ENCODE assay signal across 10 cellular contexts in genomic region chr11:132300283-132300682, GRCh38.
A peak's percentile ranks its signal among the peaks of the same experiment; 100 is the strongest.
DNase-seq lines count a peak whose midpoint lies in the region; ATAC-seq, FAIRE-seq and TF ChIP-seq lines count a peak whose summit lies in the region.
"Had no signal": no experiment of that assay in that cellular context is flagged by ENCODE, and none has a peak within 500 bp of the region (broad histone marks: within the 10 kb centered on the region; RNA-seq: fewer than 3 reads in every experiment).

No MANE protein-coding gene starts in this region.

- no peaks in the 10 kb centered on the region for H3K4me1 Mint-ChIP-seq in activated CD4-positive, alpha-beta memory T cell treated with anti-CD3 and anti-CD28 coated beads for 36 hours (ENCODE audit: low read depth)

- no peak overlapping the region for H3K27ac ChIP-seq in OCI-LY3 (ENCODE audit: low read length)

- no peaks in the 10 kb centered on the region for H3K79me2 ChIP-seq in OCI-LY3 (ENCODE audit: low read length)

- peak; percentile 81 for FAIRE-seq in GM12892 (lab: Jason Lieb, UNC)

- H3K4me3 ChIP-seq in OCI-LY3 (ENCODE audit: low read length): no peak overlapping the region

- no peak overlapping the region for H3K9ac ChIP-seq in OCI-LY3 (ENCODE audit: low read length)

- no peaks in the 10 kb centered on the region for H4K20me1 ChIP-seq in OCI-LY3 (ENCODE audit: insufficient read depth, low read length)

- no peak overlapping the region for H3K4me2 ChIP-seq in OCI-LY3 (ENCODE audit: low read length)

- intact Hi-C loops in activated CD4-positive, alpha-beta memory T cell treated with anti-CD3 and anti-CD28 coated beads for 36 hours (cut with micrococcal nuclease): no loop called here

- no peaks in the 10 kb centered on the region for H3K27me3 ChIP-seq in OCI-LY3 (ENCODE audit: low read depth, low read length)

- no peak overlapping the region for H3K27ac Mint-ChIP-seq in activated CD4-positive, alpha-beta memory T cell treated with anti-CD3 and anti-CD28 coated beads for 36 hours
- H3K27ac Mint-ChIP-seq: brain had no signal

- POLR2A ChIA-PET in activated CD4-positive, alpha-beta memory T cell treated with anti-CD3 and anti-CD28 coated beads for 36 hours (lab: Charles Lee): no interaction called here

- H3K36me3 Mint-ChIP-seq in activated CD4-positive, alpha-beta memory T cell treated with anti-CD3 and anti-CD28 coated beads for 36 hours: no peaks in the 10 kb centered on the region
- H3K36me3 Mint-ChIP-seq: brain had no signal

- in situ Hi-C loops in KBM-7 (cut with MboI; ENCODE audit: low pct_unique_long_range_greater_than_20kb, low sequenced_read_pairs): no loop called here

- H3K9me3 ChIP-seq in OCI-LY3 (ENCODE audit: insufficient read depth, low read length): no peaks in the 10 kb centered on the region

- DNase-seq in AG08396 (ENCODE audit: low spot score) (peak; percentile 25), GM12892 (ENCODE audit: insufficient read length) (no peak), glomerular visceral epithelial cell (ENCODE audit: extremely low spot score) (peak; percentile 2), KG1 (lab: John Stamatoyannopoulos, UW) (no peak), KBM-7 (no peak)
- DNase-seq in activated CD4-positive, alpha-beta memory T cell treated with anti-CD3 and anti-CD28 coated beads for 36 hours: no peak
- DNase-seq: activated CD4-positive, alpha-beta T cell treated with anti-CD3 and anti-CD28 coated beads, Interleukin-2, amount 50 U/mL, for 48 hours had no signal

- TF ChIP-seq CTCF in OCI-LY3 (IDR thresholded peaks at IDR 0.05; ENCODE audit: low read depth, low read length): peak; percentile 56

- H3K4me1 ChIP-seq in OCI-LY3 (ENCODE audit: low read length): no peaks in the 10 kb centered on the region

- no peak overlapping the region for H3K4me3 Mint-ChIP-seq in activated CD4-positive, alpha-beta memory T cell treated with anti-CD3 and anti-CD28 coated beads for 36 hours
- H3K4me3 Mint-ChIP-seq: brain had no signal

- no peak for ATAC-seq in HG02970 (IDR thresholded peaks at IDR 0.05; ENCODE audit: low FRiP score, unreplicated experiment)

- H3K9me3 Mint-ChIP-seq in activated CD4-positive, alpha-beta memory T cell treated with anti-CD3 and anti-CD28 coated beads for 36 hours: peaks cover 4% of the 10 kb centered on the region
- H3K9me3 Mint-ChIP-seq: brain had no signal

- CTCF ChIA-PET in activated CD4-positive, alpha-beta memory T cell treated with anti-CD3 and anti-CD28 coated beads for 36 hours (lab: Charles Lee): no interaction called here

- H2AFZ ChIP-seq in OCI-LY3 (ENCODE audit: low read depth, low read length): no peak overlapping the region

- H3K27me3 Mint-ChIP-seq in activated CD4-positive, alpha-beta memory T cell treated with anti-CD3 and anti-CD28 coated beads for 36 hours: no peaks in the 10 kb centered on the region
- H3K27me3 Mint-ChIP-seq: brain had no signal

- TF ChIP-seq POLR2A in GM12892 (IDR thresholded peaks at IDR 0.05; ENCODE audit: low read depth, low read length): no peak

- no peaks in the 10 kb centered on the region for H3K36me3 ChIP-seq in OCI-LY3 (replicated peaks; ENCODE audit: low read depth, low read length)

Comparison
In these comparisons a context has a peak if more than half of its experiments do, and no peak if none do; other contexts are left out.
1. DNase-seq: peak in AG08396 (single experiment) and glomerular visceral epithelial cell (single experiment); none in GM12892 (single experiment), activated CD4-positive, alpha-beta memory T cell treated with anti-CD3 and anti-CD28 coated beads for 36 hours (single experiment), KG1 (single experiment) and KBM-7 (single experiment).